In the genomic region with DNA sequence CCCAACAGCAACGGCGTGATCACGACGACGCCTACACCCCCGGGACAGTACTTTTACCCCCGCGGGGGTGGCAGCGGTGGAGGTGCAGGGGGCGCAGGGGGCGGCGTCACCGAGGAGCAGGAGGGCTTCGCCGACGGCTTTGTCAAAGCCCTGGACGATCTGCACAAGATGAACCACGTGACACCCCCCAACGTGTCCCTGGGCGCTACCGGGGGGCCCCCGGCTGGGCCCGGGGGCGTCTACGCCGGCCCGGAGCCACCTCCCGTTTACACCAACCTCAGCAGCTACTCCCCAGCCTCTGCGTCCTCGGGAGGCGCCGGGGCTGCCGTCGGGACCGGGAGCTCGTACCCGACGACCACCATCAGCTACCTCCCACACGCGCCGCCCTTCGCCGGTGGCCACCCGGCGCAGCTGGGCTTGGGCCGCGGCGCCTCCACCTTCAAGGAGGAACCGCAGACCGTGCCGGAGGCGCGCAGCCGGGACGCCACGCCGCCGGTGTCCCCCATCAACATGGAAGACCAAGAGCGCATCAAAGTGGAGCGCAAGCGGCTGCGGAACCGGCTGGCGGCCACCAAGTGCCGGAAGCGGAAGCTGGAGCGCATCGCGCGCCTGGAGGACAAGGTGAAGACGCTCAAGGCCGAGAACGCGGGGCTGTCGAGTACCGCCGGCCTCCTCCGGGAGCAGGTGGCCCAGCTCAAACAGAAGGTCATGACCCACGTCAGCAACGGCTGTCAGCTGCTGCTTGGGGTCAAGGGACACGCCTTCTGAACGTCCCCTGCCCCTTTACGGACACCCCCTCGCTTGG, we compare ENCODE assay signal across 8 cellular contexts. TPM values are rescaled to one million over a fixed set of nuclear protein-coding genes. Genes with fewer than 3 reads are reported as not detected.
A peak's percentile ranks its signal among the peaks of the same experiment; 100 is the strongest.
DNase-seq lines count a peak whose midpoint lies in the region; ATAC-seq, FAIRE-seq and TF ChIP-seq lines count a peak whose summit lies in the region.

No MANE protein-coding gene starts in this region.

- H3K9ac ChIP-seq in mammary epithelial cell (ENCODE audit: insufficient read depth, low read length), result peak overlapping the region; percentile 88
- H3K9ac ChIP-seq in keratinocyte (ENCODE audit: control insufficient read depth, extremely low read depth, insufficient read depth, low read length), result peak overlapping the region; percentile 97

- H3K4me1 ChIP-seq in mammary epithelial cell (ENCODE audit: insufficient read depth, low read length) (peaks cover 41% of the 10 kb centered on the region), keratinocyte (ENCODE audit: control insufficient read depth, extremely low read depth, insufficient read depth, low read length) (peaks cover 35% of the 10 kb centered on the region)

- WGBS in mammary epithelial cell (ENCODE audit: low coverage, missing lambda C conversion rate), result 0% methylated on average over 15 of the region's 84 CpGs

- no peak for TF ChIP-seq CTCF in mammary epithelial cell (conservative IDR thresholded peaks at IDR 0.05 in 1 of 2, IDR thresholded peaks at IDR 0.05 in 1 of 2; ENCODE audit: extremely low read depth in 1 of 2, insufficient read depth in 1 of 2, low read depth in 1 of 2, low read length in 2 of 2)
- no peak for TF ChIP-seq CTCF in keratinocyte (optimal IDR thresholded peaks at IDR 0.05 in 1 of 3, IDR thresholded peaks at IDR 0.05 in 1 of 3, conservative IDR thresholded peaks at IDR 0.05 in 1 of 3; ENCODE audit: extremely low read depth in 1 of 3, insufficient read depth in 2 of 3, low read length in 3 of 3)

- CTCF ChIA-PET in mammary epithelial cell (lab: Charles Lee; ENCODE audit: low non-redundant PET), result interaction anchor here (1.4 to 1.5 kb wide), 2 partner anchors 14 to 26 kb away, joined by 5 to 16 read pairs; no protein-coding TSS in a partner anchor

- peak overlapping the region; percentile 91 for H3K4me2 ChIP-seq in mammary epithelial cell (ENCODE audit: insufficient read depth, low read depth, low read length)
- peak overlapping the region; percentile 99 for H3K4me2 ChIP-seq in keratinocyte (ENCODE audit: control insufficient read depth, extremely low read depth, insufficient read depth, low read depth, low read length)

- H3K36me3 ChIP-seq in mammary epithelial cell (ENCODE audit: insufficient read depth, low read length) (no peaks in the 10 kb centered on the region), keratinocyte (ENCODE audit: control insufficient read depth in 2 of 2, extremely low read depth in 1 of 2, insufficient read depth in 2 of 2, low read length in 2 of 2) (no peaks in the 10 kb centered on the region)

- H2AFZ ChIP-seq in mammary epithelial cell (ENCODE audit: low read depth, low read length), result no peak overlapping the region
- H2AFZ ChIP-seq in keratinocyte (ENCODE audit: control insufficient read depth, low read length), result no peak overlapping the region

- peaks cover 28% of the 10 kb centered on the region for H3K79me2 ChIP-seq in mammary epithelial cell (ENCODE audit: insufficient read depth, low read length)
- H3K79me2 ChIP-seq in keratinocyte (ENCODE audit: control insufficient read depth, insufficient read depth, low read length), result peaks cover 19% of the 10 kb centered on the region

- dilution Hi-C loops in mammary epithelial cell (cut with HindIII; ENCODE audit: low sequenced_read_pairs) (no loop called here), keratinocyte (cut with MboI; ENCODE audit: extremely low pct_ligation_motif_present, low sequenced_read_pairs) (no loop called here)

- no peak for FAIRE-seq in keratinocyte (lab: Jason Lieb, UNC)

- in situ Hi-C loops in mammary epithelial cell (cut with MboI; ENCODE audit: low sequenced_read_pairs in 2 of 2), result no loop called here

- H4K20me1 ChIP-seq in mammary epithelial cell (ENCODE audit: insufficient read depth, low read length) (peaks cover 12% of the 10 kb centered on the region), keratinocyte (ENCODE audit: control insufficient read depth, extremely low read depth, insufficient read depth, low read length) (peaks cover 11% of the 10 kb centered on the region)

- no peaks in the 10 kb centered on the region for H3K9me3 ChIP-seq in mammary epithelial cell (replicated peaks; ENCODE audit: insufficient read depth, low read length)
- H3K9me3 ChIP-seq in keratinocyte (ENCODE audit: control insufficient read depth, low read depth, low read length), result no peaks in the 10 kb centered on the region

- intact Hi-C loops in mammary epithelial cell (cut with micrococcal nuclease), result no loop called here

- H3K27ac ChIP-seq in mammary epithelial cell (ENCODE audit: insufficient read depth, low read depth, low read length) (peak overlapping the region; percentile 90), keratinocyte (ENCODE audit: control insufficient read depth, insufficient read depth, low read length) (peak overlapping the region; percentile 98)

- H3K4me3 ChIP-seq in mammary epithelial cell (replicated peaks in 1 of 3; ENCODE audit: insufficient read depth in 1 of 3, low read depth in 2 of 3, low read length in 3 of 3), result peak overlapping the region; percentile 87 to 99 (median 96)
- H3K4me3 ChIP-seq in keratinocyte (ENCODE audit: control insufficient read depth in 2 of 3, extremely low read depth in 1 of 3, insufficient read depth in 2 of 3, low read depth in 1 of 3, low read length in 3 of 3), result peak overlapping the region; percentile 73 to 95 (median 94)

- DNase-seq in GM03348 (ENCODE audit: low spot score) (peak; percentile 44), NCI-H1092 (lab: John Stamatoyannopoulos, UW) (peak; percentile 58), UCSD-AML1 (lab: John Stamatoyannopoulos, UW; ENCODE audit: unreplicated experiment) (peak; percentile 79), mammary epithelial cell (peak; percentile 62), keratinocyte (ENCODE audit: low read depth, low spot score) (no peak), epidermal melanocyte (ENCODE audit: insufficient read length, low spot score) (no peak)
- DNase-seq in stimulated activated CD4-positive, alpha-beta T cell treated with anti-CD3 and anti-CD28 coated beads, Interleukin-15, amount 100 ng/mL, for 24 hours, result peak; percentile 81

- no TSS peak for BruUV-seq in mammary epithelial cell (replicated peaks; lab: Mats Ljungman, UMichigan)

- no peak for ATAC-seq in GM18868 (IDR thresholded peaks at IDR 0.05; ENCODE audit: unreplicated experiment)

- H3K9me1 ChIP-seq in keratinocyte (ENCODE audit: control insufficient read depth, extremely low read depth, insufficient read depth, low read length), result no peaks in the 10 kb centered on the region

- H3K27me3 ChIP-seq in mammary epithelial cell (ENCODE audit: insufficient read depth, low read length) (no peaks in the 10 kb centered on the region), keratinocyte (ENCODE audit: control insufficient read depth, extremely low read depth, insufficient read depth, low read length) (no peaks in the 10 kb centered on the region)

RNA-seq across cellular contexts. Expression of a gene that starts 1.0 kb away (rescaled TPM):
- total RNA-seq in mammary epithelial cell, result 100 to 1,000 TPM; 135 to 173 TPM
- polyA plus RNA-seq in mammary epithelial cell (83.3 TPM), keratinocyte (34.9 to 85.1 TPM (median 40.8 TPM) in 3 replicates)
- polyA minus RNA-seq in mammary epithelial cell (12.6 TPM), keratinocyte (11.0 to 22.5 TPM (median 12.4 TPM) in 3 replicates)
- polyA plus RNA-seq in keratinocyte (2011; ENCODE audit: low read depth), result 87.3 TPM
- 13.1 and 47.4 TPM in 2 replicates for polyA plus RNA-seq in keratinocyte (2011; cell fraction: cytosol; rRNA removed)
- 62.8 and 88.1 TPM in 2 replicates for polyA plus RNA-seq in keratinocyte (2011; cell fraction: nucleus; rRNA removed)
- polyA plus RNA-seq in keratinocyte (2012; ENCODE audit: low replicate concordance), result 52.4 and 163 TPM in 2 replicates
- polyA minus RNA-seq in keratinocyte (2011; cell fraction: cytosol; rRNA and poly(A)+ RNA removed), result 133 TPM
- 57.9 and 81.1 TPM in 2 replicates for polyA minus RNA-seq in keratinocyte (2011; cell fraction: nucleus; rRNA and poly(A)+ RNA removed)

RNA-seq across cellular contexts. Expression of a gene that starts 9.3 kb away (rescaled TPM):
- total RNA-seq in mammary epithelial cell, result 100 to 1,000 TPM; 169 to 202 TPM
- polyA plus RNA-seq in mammary epithelial cell, result 377 TPM
- polyA minus RNA-seq in mammary epithelial cell, result 324 TPM
- 119 to 301 TPM (median 154 TPM) in 3 replicates for polyA plus RNA-seq in keratinocyte
- polyA plus RNA-seq in keratinocyte (2011; ENCODE audit: low read depth), result 34.9 TPM
- 183 and 286 TPM in 2 replicates for polyA plus RNA-seq in keratinocyte (2011; cell fraction: cytosol; rRNA removed)
- polyA plus RNA-seq in keratinocyte (2011; cell fraction: nucleus; rRNA removed), result 144 and 162 TPM in 2 replicates
- 185 and 240 TPM in 2 replicates for polyA plus RNA-seq in keratinocyte (2012; ENCODE audit: low replicate concordance)
- 153 to 398 TPM (median 161 TPM) in 3 replicates for polyA minus RNA-seq in keratinocyte
- polyA minus RNA-seq in keratinocyte (2011; cell fraction: cytosol; rRNA and poly(A)+ RNA removed), result 196 TPM
- 47.3 and 53.6 TPM in 2 replicates for polyA minus RNA-seq in keratinocyte (2011; cell fraction: nucleus; rRNA and poly(A)+ RNA removed)

RNA-seq across cellular contexts. Expression of a gene that starts 9.6 kb away (rescaled TPM):
- 10 to 100 TPM in 1 of 2 donors, not detected in 1; 19.8 TPM for total RNA-seq in mammary epithelial cell
- polyA plus RNA-seq in mammary epithelial cell (not detected), keratinocyte (0.41 to 6.6 TPM (median 2.9 TPM) in 3 replicates)
- polyA minus RNA-seq in mammary epithelial cell (24.4 TPM), keratinocyte (2.4 to 10.5 TPM (median 4.4 TPM) in 3 replicates)
- not detected for polyA plus RNA-seq in keratinocyte (2011; ENCODE audit: low read depth)
- polyA plus RNA-seq in keratinocyte (2011; cell fraction: cytosol; rRNA removed), result 2.9 and 4.9 TPM in 2 replicates
- 1.3 and 2.0 TPM in 2 replicates for polyA plus RNA-seq in keratinocyte (2011; cell fraction: nucleus; rRNA removed)
- 2.6 and 8.7 TPM in 2 replicates for polyA plus RNA-seq in keratinocyte (2012; ENCODE audit: low replicate concordance)
- not detected for polyA minus RNA-seq in keratinocyte (2011; cell fraction: cytosol; rRNA and poly(A)+ RNA removed)
- polyA minus RNA-seq in keratinocyte (2011; cell fraction: nucleus; rRNA and poly(A)+ RNA removed), result not detected in 2 replicates

RNA-seq across cellular contexts. Expression of a gene that starts 14.1 kb away (rescaled TPM):
- total RNA-seq in mammary epithelial cell, result 10 to 100 TPM in 1 of 2 donors, 1 to 10 TPM in 1; 7.0 to 27.8 TPM
- 71.6 TPM for polyA plus RNA-seq in mammary epithelial cell
- 24.4 TPM for polyA minus RNA-seq in mammary epithelial cell
- polyA plus RNA-seq in keratinocyte, result 12.7 to 32.5 TPM (median 19.7 TPM) in 3 replicates
- polyA plus RNA-seq in keratinocyte (2011; ENCODE audit: low read depth), result 7.9 TPM
- 6.9 and 11.9 TPM in 2 replicates for polyA plus RNA-seq in keratinocyte (2011; cell fraction: cytosol; rRNA removed)
- polyA plus RNA-seq in keratinocyte (2011; cell fraction: nucleus; rRNA removed), result 9.2 and 9.7 TPM in 2 replicates
- 5.0 and 21.3 TPM in 2 replicates for polyA plus RNA-seq in keratinocyte (2012; ENCODE audit: low replicate concordance)
- 12.2 to 23.4 TPM (median 19.4 TPM) in 3 replicates for polyA minus RNA-seq in keratinocyte
- polyA minus RNA-seq in keratinocyte (2011; cell fraction: cytosol; rRNA and poly(A)+ RNA removed), result 43.7 TPM
- polyA minus RNA-seq in keratinocyte (2011; cell fraction: nucleus; rRNA and poly(A)+ RNA removed), result 3.6 and 5.5 TPM in 2 replicates

RNA-seq across cellular contexts. Expression of a gene that starts 16.9 kb away (rescaled TPM):
- 10 to 100 TPM; 32.3 to 63.6 TPM for total RNA-seq in mammary epithelial cell
- polyA plus RNA-seq in mammary epithelial cell, result 21.3 TPM
- 5.7 TPM for polyA minus RNA-seq in mammary epithelial cell
- polyA plus RNA-seq in keratinocyte, result 19.0 to 27.4 TPM (median 21.9 TPM) in 3 replicates
- polyA plus RNA-seq in keratinocyte (2011; ENCODE audit: low read depth), result 61.4 TPM
- 8.9 and 15.2 TPM in 2 replicates for polyA plus RNA-seq in keratinocyte (2011; cell fraction: cytosol; rRNA removed)
- 98.6 and 127 TPM in 2 replicates for polyA plus RNA-seq in keratinocyte (2011; cell fraction: nucleus; rRNA removed)
- 31.3 and 34.6 TPM in 2 replicates for polyA plus RNA-seq in keratinocyte (2012; ENCODE audit: low replicate concordance)
- polyA minus RNA-seq in keratinocyte, result 13.1 to 23.2 TPM (median 16.5 TPM) in 3 replicates
- polyA minus RNA-seq in keratinocyte (2011; cell fraction: cytosol; rRNA and poly(A)+ RNA removed), result 9.2 TPM
- polyA minus RNA-seq in keratinocyte (2011; cell fraction: nucleus; rRNA and poly(A)+ RNA removed), result 14.9 and 26.8 TPM in 2 replicates

Comparison
In these comparisons a context has a peak if more than half of its experiments do, and no peak if none do; other contexts are left out.
1. DNase-seq: peak in GM03348 (single experiment), NCI-H1092 (single experiment), UCSD-AML1 (single experiment), mammary epithelial cell (single experiment) and stimulated activated CD4-positive, alpha-beta T cell treated with anti-CD3 and anti-CD28 coated beads, Interleukin-15, amount 100 ng/mL, for 24 hours (single experiment); none in keratinocyte (single experiment) and epidermal melanocyte (single experiment).